ENCODE assay signal across 1 cellular context in the genomic region with DNA sequence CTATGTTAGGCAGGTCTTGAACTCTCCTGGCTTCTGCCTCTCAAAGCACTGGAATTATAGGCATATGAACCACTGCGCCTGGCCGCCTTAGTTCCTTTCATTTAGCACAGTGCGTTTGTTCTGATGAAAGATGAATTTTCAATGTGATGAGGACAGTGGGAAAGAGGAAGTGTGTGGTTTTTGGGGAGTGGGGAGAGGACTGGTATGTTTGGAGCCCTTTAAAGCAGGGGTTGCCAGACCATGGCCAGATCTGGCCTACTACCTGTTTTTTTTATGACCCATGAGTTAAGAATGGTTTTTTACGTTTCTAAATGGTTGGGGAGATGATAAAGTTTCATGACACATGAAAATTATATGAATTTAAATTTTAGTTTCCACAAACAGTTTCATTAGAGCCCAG.
TF ChIP-seq lines count a peak whose summit lies in the region.

No MANE protein-coding gene starts in this region.

TF ChIP-seq in GM12878, 131 proteins besides CTCF, POLR2A, EP300 and RAD21 (continued from another document):
- TF ChIP-seq, protein P1, sequence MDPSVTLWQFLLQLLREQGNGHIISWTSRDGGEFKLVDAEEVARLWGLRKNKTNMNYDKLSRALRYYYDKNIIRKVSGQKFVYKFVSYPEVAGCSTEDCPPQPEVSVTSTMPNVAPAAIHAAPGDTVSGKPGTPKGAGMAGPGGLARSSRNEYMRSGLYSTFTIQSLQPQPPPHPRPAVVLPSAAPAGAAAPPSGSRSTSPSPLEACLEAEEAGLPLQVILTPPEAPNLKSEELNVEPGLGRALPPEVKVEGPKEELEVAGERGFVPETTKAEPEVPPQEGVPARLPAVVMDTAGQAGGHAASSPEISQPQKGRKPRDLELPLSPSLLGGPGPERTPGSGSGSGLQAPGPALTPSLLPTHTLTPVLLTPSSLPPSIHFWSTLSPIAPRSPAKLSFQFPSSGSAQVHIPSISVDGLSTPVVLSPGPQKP (IDR thresholded peaks at IDR 0.05; ENCODE audit: low read depth, low read length) = no peak
- TF ChIP-seq KLF5 (IDR thresholded peaks at IDR 0.05; ENCODE audit: partially characterized antibody) (no peak), SIX5 (IDR thresholded peaks at IDR 0.05; ENCODE audit: low read depth, low read length, severe bottlenecking) (no peak), FOXM1 (IDR thresholded peaks at IDR 0.05; ENCODE audit: low read depth, low read length) (no peak), JUNB (IDR thresholded peaks at IDR 0.05) (no peak), BHLHE40 (IDR thresholded peaks at IDR 0.05; ENCODE audit: borderline replicate concordance in 1 of 2, low read depth in 2 of 2, low read length in 1 of 2) (no peak), FOXK2 (IDR thresholded peaks at IDR 0.05) (no peak), KAT2A (conservative IDR thresholded peaks at IDR 0.05; ENCODE audit: control insufficient read depth, low read depth, low read length) (no peak), ZNF207 (IDR thresholded peaks at IDR 0.05; ENCODE audit: borderline replicate concordance) (no peak), SP1 (IDR thresholded peaks at IDR 0.05; ENCODE audit: low read depth, low read length) (no peak), MXI1 (IDR thresholded peaks at IDR 0.05; ENCODE audit: low read depth, low read length) (no peak), YY1 (IDR thresholded peaks at IDR 0.05; ENCODE audit: low read depth, low read length) (no peak), EED (IDR thresholded peaks at IDR 0.05; ENCODE audit: low read depth) (peak; percentile 71; the same call in 1 of the 2 replicates), TARDBP (IDR thresholded peaks at IDR 0.05; ENCODE audit: borderline replicate concordance) (no peak), SMC3 (IDR thresholded peaks at IDR 0.05; ENCODE audit: borderline replicate concordance, low read length) (no peak), ZNF217 (IDR thresholded peaks at IDR 0.05) (no peak), CREB1 (IDR thresholded peaks at IDR 0.05; ENCODE audit: low read depth) (0 out of 2 replicates have a peak, but pooled peaks have one; percentile 29), IKZF2 (IDR thresholded peaks at IDR 0.05) (peak in 1 of 2 experiments; percentile 67; a peak in 2 of 4 replicates), CEBPZ (IDR thresholded peaks at IDR 0.05; ENCODE audit: low read depth, low read length) (no peak), SPI1 (IDR thresholded peaks at IDR 0.05; ENCODE audit: borderline replicate concordance, insufficient read depth, low read depth, low read length) (peak; percentile 83), KDM1A (IDR thresholded peaks at IDR 0.05; ENCODE audit: borderline replicate concordance) (no peak), BMI1 (IDR thresholded peaks at IDR 0.05; ENCODE audit: borderline replicate concordance) (no peak), NR2F1 (conservative IDR thresholded peaks at IDR 0.05) (no peak), ZNF592 (IDR thresholded peaks at IDR 0.05) (no peak), PAX5 (IDR thresholded peaks at IDR 0.05; ENCODE audit: borderline replicate concordance, low read depth, low read length) (0 out of 2 replicates have a peak, but pooled peaks have one; percentile 49), TBL1XR1 (IDR thresholded peaks at IDR 0.05; ENCODE audit: low read depth, low read length) (no peak), NFIC (IDR thresholded peaks at IDR 0.05; ENCODE audit: low read depth, low read length) (0 out of 2 replicates have a peak, but pooled peaks have one; percentile 8), JUND (IDR thresholded peaks at IDR 0.05; ENCODE audit: low read depth, low read length) (no peak), ATF7 (IDR thresholded peaks at IDR 0.05; ENCODE audit: low read depth) (no peak), POU2F2 (IDR thresholded peaks at IDR 0.05; ENCODE audit: borderline replicate concordance, low read depth, low read length) (no peak), CHD4 (IDR thresholded peaks at IDR 0.05) (no peak), SREBF1 (IDR thresholded peaks at IDR 0.05; ENCODE audit: low read length) (no peak), BACH1 (IDR thresholded peaks at IDR 0.05; ENCODE audit: borderline replicate concordance) (no peak), SMARCA5 (IDR thresholded peaks at IDR 0.05) (no peak), POLR2AphosphoS2 (IDR thresholded peaks at IDR 0.05; ENCODE audit: low read depth, low read length) (no peak)
- TF ChIP-seq, protein P2, sequence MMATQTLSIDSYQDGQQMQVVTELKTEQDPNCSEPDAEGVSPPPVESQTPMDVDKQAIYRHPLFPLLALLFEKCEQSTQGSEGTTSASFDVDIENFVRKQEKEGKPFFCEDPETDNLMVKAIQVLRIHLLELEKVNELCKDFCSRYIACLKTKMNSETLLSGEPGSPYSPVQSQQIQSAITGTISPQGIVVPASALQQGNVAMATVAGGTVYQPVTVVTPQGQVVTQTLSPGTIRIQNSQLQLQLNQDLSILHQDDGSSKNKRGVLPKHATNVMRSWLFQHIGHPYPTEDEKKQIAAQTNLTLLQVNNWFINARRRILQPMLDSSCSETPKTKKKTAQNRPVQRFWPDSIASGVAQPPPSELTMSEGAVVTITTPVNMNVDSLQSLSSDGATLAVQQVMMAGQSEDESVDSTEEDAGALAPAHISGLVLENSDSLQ (IDR thresholded peaks at IDR 0.05) = no peak
- TF ChIP-seq, protein P3, sequence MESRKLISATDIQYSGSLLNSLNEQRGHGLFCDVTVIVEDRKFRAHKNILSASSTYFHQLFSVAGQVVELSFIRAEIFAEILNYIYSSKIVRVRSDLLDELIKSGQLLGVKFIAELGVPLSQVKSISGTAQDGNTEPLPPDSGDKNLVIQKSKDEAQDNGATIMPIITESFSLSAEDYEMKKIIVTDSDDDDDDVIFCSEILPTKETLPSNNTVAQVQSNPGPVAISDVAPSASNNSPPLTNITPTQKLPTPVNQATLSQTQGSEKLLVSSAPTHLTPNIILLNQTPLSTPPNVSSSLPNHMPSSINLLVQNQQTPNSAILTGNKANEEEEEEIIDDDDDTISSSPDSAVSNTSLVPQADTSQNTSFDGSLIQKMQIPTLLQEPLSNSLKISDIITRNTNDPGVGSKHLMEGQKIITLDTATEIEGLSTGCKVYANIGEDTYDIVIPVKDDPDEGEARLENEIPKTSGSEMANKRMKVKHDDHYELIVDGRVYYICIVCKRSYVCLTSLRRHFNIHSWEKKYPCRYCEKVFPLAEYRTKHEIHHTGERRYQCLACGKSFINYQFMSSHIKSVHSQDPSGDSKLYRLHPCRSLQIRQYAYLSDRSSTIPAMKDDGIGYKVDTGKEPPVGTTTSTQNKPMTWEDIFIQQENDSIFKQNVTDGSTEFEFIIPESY (IDR thresholded peaks at IDR 0.05) = no peak
- TF ChIP-seq, protein P4, sequence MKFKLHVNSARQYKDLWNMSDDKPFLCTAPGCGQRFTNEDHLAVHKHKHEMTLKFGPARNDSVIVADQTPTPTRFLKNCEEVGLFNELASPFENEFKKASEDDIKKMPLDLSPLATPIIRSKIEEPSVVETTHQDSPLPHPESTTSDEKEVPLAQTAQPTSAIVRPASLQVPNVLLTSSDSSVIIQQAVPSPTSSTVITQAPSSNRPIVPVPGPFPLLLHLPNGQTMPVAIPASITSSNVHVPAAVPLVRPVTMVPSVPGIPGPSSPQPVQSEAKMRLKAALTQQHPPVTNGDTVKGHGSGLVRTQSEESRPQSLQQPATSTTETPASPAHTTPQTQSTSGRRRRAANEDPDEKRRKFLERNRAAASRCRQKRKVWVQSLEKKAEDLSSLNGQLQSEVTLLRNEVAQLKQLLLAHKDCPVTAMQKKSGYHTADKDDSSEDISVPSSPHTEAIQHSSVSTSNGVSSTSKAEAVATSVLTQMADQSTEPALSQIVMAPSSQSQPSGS (IDR thresholded peaks at IDR 0.05; ENCODE audit: low read length) = no peak
- TF ChIP-seq, protein P5, sequence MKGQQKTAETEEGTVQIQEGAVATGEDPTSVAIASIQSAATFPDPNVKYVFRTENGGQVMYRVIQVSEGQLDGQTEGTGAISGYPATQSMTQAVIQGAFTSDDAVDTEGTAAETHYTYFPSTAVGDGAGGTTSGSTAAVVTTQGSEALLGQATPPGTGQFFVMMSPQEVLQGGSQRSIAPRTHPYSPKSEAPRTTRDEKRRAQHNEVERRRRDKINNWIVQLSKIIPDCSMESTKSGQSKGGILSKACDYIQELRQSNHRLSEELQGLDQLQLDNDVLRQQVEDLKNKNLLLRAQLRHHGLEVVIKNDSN (IDR thresholded peaks at IDR 0.05; ENCODE audit: borderline replicate concordance, extremely low read length, insufficient read depth, low read depth, low read length) = no peak
- TF ChIP-seq, protein P6, sequence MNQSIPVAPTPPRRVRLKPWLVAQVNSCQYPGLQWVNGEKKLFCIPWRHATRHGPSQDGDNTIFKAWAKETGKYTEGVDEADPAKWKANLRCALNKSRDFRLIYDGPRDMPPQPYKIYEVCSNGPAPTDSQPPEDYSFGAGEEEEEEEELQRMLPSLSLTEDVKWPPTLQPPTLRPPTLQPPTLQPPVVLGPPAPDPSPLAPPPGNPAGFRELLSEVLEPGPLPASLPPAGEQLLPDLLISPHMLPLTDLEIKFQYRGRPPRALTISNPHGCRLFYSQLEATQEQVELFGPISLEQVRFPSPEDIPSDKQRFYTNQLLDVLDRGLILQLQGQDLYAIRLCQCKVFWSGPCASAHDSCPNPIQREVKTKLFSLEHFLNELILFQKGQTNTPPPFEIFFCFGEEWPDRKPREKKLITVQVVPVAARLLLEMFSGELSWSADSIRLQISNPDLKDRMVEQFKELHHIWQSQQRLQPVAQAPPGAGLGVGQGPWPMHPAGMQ (IDR thresholded peaks at IDR 0.05; ENCODE audit: borderline replicate concordance) = no peak
